ENCODE assay signal across 22 cellular contexts in genomic region chr6:30897882-30898281, GRCh38. TPM values are rescaled to one million over a fixed set of nuclear protein-coding genes. Genes with fewer than 3 reads are reported as not detected.
"Had no signal": no experiment of that assay in that cellular context is flagged by ENCODE, and none has a peak within 500 bp of the region (broad histone marks: within the 10 kb centered on the region; RNA-seq: fewer than 3 reads in every experiment).

No MANE protein-coding gene starts in this region.

- ATAC-seq: mucosa of descending colon; naive thymus-derived CD8-positive, alpha-beta T cell; pancreas; right cardiac atrium had no signal

- H3K9ac ChIP-seq: neural progenitor cell had no signal

- H3K27ac ChIP-seq: coronary artery, heart right ventricle, neural progenitor cell, pancreas had no signal

- H3K4me2 ChIP-seq: neural progenitor cell had no signal

- H3K4me3 Mint-ChIP-seq: naive thymus-derived CD8-positive, alpha-beta T cell; neural progenitor cell had no signal

- H3K4me3 ChIP-seq: coronary artery, heart right ventricle, mucosa of descending colon, neural progenitor cell, pancreas had no signal

- FAIRE-seq: islet of Langerhans, pancreas, small intestine, urothelium cell line had no signal

- H3K27me3 ChIP-seq: heart right ventricle, neural progenitor cell, pancreas had no signal

- H3K36me3 ChIP-seq: neural progenitor cell had no signal

- H2AFZ ChIP-seq: neural progenitor cell had no signal

- H3K27me3 Mint-ChIP-seq: naive thymus-derived CD8-positive, alpha-beta T cell; progenitor cell of endocrine pancreas had no signal

- H3K4me1 ChIP-seq: heart right ventricle, pancreas had no signal

- DNase-seq: effector CD4-positive, alpha-beta T cell; foreskin melanocyte; heart right ventricle; hypothalamus; kidney glomerular epithelial cell; mammary epithelial cell; naive thymus-derived CD8-positive, alpha-beta T cell; occipital lobe; pancreas; small intestine; stimulated activated CD4-positive, alpha-beta T cell treated with anti-CD3 and anti-CD28 coated beads, Interleukin-2, amount 100 ng/mL, for 48 hours; stimulated activated naive CD4-positive, alpha-beta T cell treated with Interleukin-2 at 50 U/mL for 16 hours; trophoblast cell had no signal

- H3K9me3 ChIP-seq: heart right ventricle, mucosa of descending colon, pancreas had no signal

- H3K27ac Mint-ChIP-seq: naive thymus-derived CD8-positive, alpha-beta T cell; neural progenitor cell; progenitor cell of endocrine pancreas had no signal

- H3K9me3 Mint-ChIP-seq: naive thymus-derived CD8-positive, alpha-beta T cell; neural progenitor cell had no signal

RNA-seq across cellular contexts. Expression of gene SFTA2, which starts 34.1 kb away (rescaled TPM):
- total RNA-seq: dermis microvascular lymphatic vessel endothelial cell; heart right ventricle; liver; mammary epithelial cell; mucosa of descending colon; naive thymus-derived CD8-positive, alpha-beta T cell; occipital lobe had no signal
- polyA plus RNA-seq: heart right ventricle, mammary epithelial cell, right cardiac atrium had no signal

RNA-seq across cellular contexts. Expression of gene MUCL3, which starts 42.9 kb away (rescaled TPM):
- total RNA-seq: dermis microvascular lymphatic vessel endothelial cell; mammary epithelial cell; naive thymus-derived CD8-positive, alpha-beta T cell; occipital lobe; right cardiac atrium had no signal
- polyA plus RNA-seq: heart right ventricle; liver; naive thymus-derived CD8-positive, alpha-beta T cell; right cardiac atrium had no signal
